15 cellular contexts compared by ENCODE assay signal in the genomic region with DNA sequence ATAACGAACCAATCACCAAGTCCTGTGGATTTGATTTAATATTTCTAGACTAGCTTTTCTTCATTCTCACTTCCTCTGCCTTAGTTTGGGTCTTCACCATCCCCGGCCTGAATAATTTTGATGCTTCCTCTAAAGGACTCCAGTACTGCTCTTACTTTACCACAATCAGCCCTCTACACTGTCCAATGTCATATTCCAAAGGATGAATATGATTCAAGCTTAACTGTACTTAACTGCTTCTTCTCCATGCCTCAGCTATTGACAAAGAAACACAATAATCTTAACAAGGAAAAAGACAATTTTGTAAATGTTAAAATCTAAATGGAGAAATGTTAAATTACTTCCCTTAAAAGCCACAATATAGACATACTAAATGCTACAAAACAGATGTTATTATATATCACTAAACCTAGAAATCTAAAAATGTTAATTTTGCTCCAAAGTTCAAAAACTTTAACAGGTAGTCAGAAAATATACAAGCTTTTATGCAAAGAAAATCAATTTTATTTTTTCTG.
DNase-seq lines count a peak whose midpoint lies in the region; ATAC-seq, FAIRE-seq and TF ChIP-seq lines count a peak whose summit lies in the region.
"Had no signal": no experiment of that assay in that cellular context is flagged by ENCODE, and none has a peak within 500 bp of the region (broad histone marks: within the 10 kb centered on the region; RNA-seq: fewer than 3 reads in every experiment).

No MANE protein-coding gene starts in this region.

- ATAC-seq in GM19463 (IDR thresholded peaks at IDR 0.05; ENCODE audit: unreplicated experiment), result peak; percentile 32
- ATAC-seq in HG03039 (IDR thresholded peaks at IDR 0.05; ENCODE audit: unreplicated experiment), result peak; percentile 7
- ATAC-seq: effector memory CD8-positive, alpha-beta T cell; naive thymus-derived CD8-positive, alpha-beta T cell had no signal

- FAIRE-seq in GM12891 (lab: Jason Lieb, UNC) (no peak), colon (lab: Jason Lieb, UNC) (peak; percentile 82)

- TF ChIP-seq POLR2A in GM12891 (IDR thresholded peaks at IDR 0.05; ENCODE audit: low read depth, low read length) (no peak), erythroblast (IDR thresholded peaks at IDR 0.05; ENCODE audit: low read length) (no peak)

- DNase-seq in GM12891 (ENCODE audit: insufficient read length, low spot score) (no peak), NCI-H1694 treated with DMSO at 0.1 percent for 48 hours (lab: John Stamatoyannopoulos, UW) (no peak), NCI-H1105 treated with DMSO at 0.1 percent for 48 hours (lab: John Stamatoyannopoulos, UW) (no peak), erythroblast (lab: John Stamatoyannopoulos, UW) (no peak)
- DNase-seq in stimulated activated CD4-positive, alpha-beta T cell treated with anti-CD3 and anti-CD28 coated beads, Interleukin-2, amount 100 ng/mL, for 24 hours, result no peak
- DNase-seq: activated CD4-positive, alpha-beta T cell treated with anti-CD3 and anti-CD28 coated beads, Interleukin-2, amount 10 ng/mL, durations not matched to agents 24 days and 14 days; activated naive CD8-positive, alpha-beta T cell treated with anti-CD3 and anti-CD28 coated beads for 36 hours; CD8-positive, alpha-beta memory T cell; effector memory CD8-positive, alpha-beta T cell; naive thymus-derived CD8-positive, alpha-beta T cell; NCI-H1092; SHP77 had no signal

TF ChIP-seq in GM12891, 5 proteins besides CTCF, POLR2A, EP300 and RAD21:
- TF ChIP-seq SPI1 (IDR thresholded peaks at IDR 0.05; ENCODE audit: low read depth, low read length) (peak; percentile 43; the same call in 1 of the 2 replicates), POLR2AphosphoS5 (IDR thresholded peaks at IDR 0.05; ENCODE audit: low read depth, low read length) (no peak)
